ENCODE assay signal across 1 cellular context in genomic region chr10:128871671-128872231, GRCh38.
TF ChIP-seq lines count a peak whose summit lies in the region.

No MANE protein-coding gene starts in this region.

TF ChIP-seq in H1, 55 proteins besides CTCF, POLR2A, EP300 and RAD21 (continued from another document):
- TF ChIP-seq CEBPB (IDR thresholded peaks at IDR 0.05; ENCODE audit: low read depth, low read length) (no peak), SP1 (IDR thresholded peaks at IDR 0.05; ENCODE audit: low read depth, low read length) (no peak), SRF (IDR thresholded peaks at IDR 0.05; ENCODE audit: low read depth, low read length) (no peak), PHF8 (conservative IDR thresholded peaks at IDR 0.05; ENCODE audit: low read depth, low read length) (no peak), RFX5 (IDR thresholded peaks at IDR 0.05; ENCODE audit: borderline replicate concordance, low read depth, low read length) (no peak), MAFK (IDR thresholded peaks at IDR 0.05; ENCODE audit: low read depth, low read length) (no peak), POU5F1 (IDR thresholded peaks at IDR 0.05; ENCODE audit: low read depth, low read length) (no peak), NANOG (IDR thresholded peaks at IDR 0.05; ENCODE audit: insufficient read depth, low read depth, low read length, poor library complexity, severe bottlenecking) (no peak), ZNF274 (IDR thresholded peaks at IDR 0.05; ENCODE audit: borderline replicate concordance, extremely low read depth, low read length) (no peak)
